Comparison of ENCODE assay signal across 1 cellular context in genomic region chr2:11270891-11271290, GRCh38.
TF ChIP-seq lines count a peak whose summit lies in the region.

No MANE protein-coding gene starts in this region.

TF ChIP-seq in HepG2, 621 proteins besides CTCF, POLR2A, EP300 and RAD21 (continued from another document):
- no peak for TF ChIP-seq ZNF281 (CRISPR knock-in tag; IDR thresholded peaks at IDR 0.05; ENCODE audit: borderline replicate concordance)
- no peak for TF ChIP-seq CENPX (CRISPR knock-in tag; IDR thresholded peaks at IDR 0.05)
- TF ChIP-seq NBN (conservative IDR thresholded peaks at IDR 0.05): no peak
- no peak for TF ChIP-seq AKNA (CRISPR knock-in tag; IDR thresholded peaks at IDR 0.05; ENCODE audit: borderline replicate concordance)
- no peak for TF ChIP-seq MAFF (IDR thresholded peaks at IDR 0.05; ENCODE audit: low read depth, low read length)
- no peak for TF ChIP-seq ZIK1 (CRISPR knock-in tag; IDR thresholded peaks at IDR 0.05; ENCODE audit: borderline replicate concordance, low read depth)
